Comparison of ENCODE assay signal across 8 cellular contexts in the genomic region with DNA sequence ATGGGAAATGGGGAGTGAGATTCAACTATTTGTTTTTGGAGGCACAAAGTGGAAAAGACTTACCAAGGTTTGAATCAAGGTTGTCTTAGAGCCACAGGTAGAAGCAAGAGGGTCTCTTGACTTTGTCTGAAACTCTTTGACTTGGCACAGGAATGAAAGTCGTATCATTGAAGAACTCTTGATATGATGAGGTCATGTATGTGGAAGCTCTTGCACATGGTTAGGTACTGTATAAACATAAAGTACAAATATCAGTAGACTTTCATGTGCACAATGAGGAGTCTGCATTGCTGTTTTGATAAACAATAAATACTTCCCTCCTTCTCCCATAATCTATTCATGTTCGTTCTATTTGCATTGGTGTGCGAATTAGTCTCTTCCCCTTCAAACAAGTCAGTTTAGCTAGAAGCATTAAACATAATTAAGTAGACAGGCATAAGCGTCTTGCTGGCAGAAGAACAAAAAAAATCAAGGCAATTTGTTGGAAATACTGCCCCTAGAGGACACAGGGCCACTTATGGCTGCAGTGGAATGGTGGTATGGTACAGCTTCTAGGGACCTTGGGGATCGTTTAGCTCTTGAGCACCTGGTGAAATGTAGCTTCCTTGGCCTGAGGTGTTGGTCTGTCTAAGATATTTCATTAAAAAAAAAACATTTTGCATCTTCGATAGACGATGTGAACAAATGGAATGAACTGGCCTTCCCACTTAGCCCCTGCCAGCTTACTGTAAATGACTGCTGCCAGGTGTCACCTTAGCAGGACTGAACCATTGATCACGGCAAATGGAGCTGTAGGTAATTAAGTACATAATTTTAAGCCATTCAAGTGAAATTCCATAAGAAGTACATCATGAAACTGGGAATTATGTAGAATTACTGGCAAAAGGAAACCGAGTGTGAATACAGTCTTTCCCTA.
DNase-seq lines count a peak whose midpoint lies in the region; ATAC-seq and TF ChIP-seq lines count a peak whose summit lies in the region.

No MANE protein-coding gene starts in this region.

- H3K36me3 Mint-ChIP-seq in CD14-positive monocyte: no peaks in the 10 kb centered on the region

- H3K9me3 Mint-ChIP-seq in CD14-positive monocyte: no peaks in the 10 kb centered on the region

- H3K27me3 Mint-ChIP-seq in CD14-positive monocyte (ENCODE audit: low read depth in 3 of 3): peaks cover 1 to 5% (median 5%) of the 10 kb centered on the region in 3 donors

- no peak overlapping the region for H3K4me3 Mint-ChIP-seq in CD14-positive monocyte

- no peak overlapping the region for H3K4me3 ChIP-seq in fibroblast of pulmonary artery (replicated peaks; ENCODE audit: low read depth, low read length)

- intact Hi-C loops in CD14-positive monocyte (cut with micrococcal nuclease): no loop called here

- TF ChIP-seq CTCF in CD14-positive monocyte (IDR thresholded peaks at IDR 0.05): peak; percentile 54
- TF ChIP-seq CTCF in fibroblast of pulmonary artery (IDR thresholded peaks at IDR 0.05; ENCODE audit: low read length, missing control alignments): peak; percentile 57

- DNase-seq in CD14-positive monocyte (ENCODE audit: low spot score) (no peak), HCEC 1CT (peak; percentile 51), OCI-M1 (lab: John Stamatoyannopoulos, UW) (peak; percentile 76), fibroblast of pulmonary artery (ENCODE audit: low read depth) (peak; percentile 33), NK-92 (lab: John Stamatoyannopoulos, UW; ENCODE audit: unreplicated experiment) (no peak), NCI-H187 treated with DMSO at 0.1 percent for 48 hours (lab: John Stamatoyannopoulos, UW) (no peak)

- ATAC-seq in GM18858 (IDR thresholded peaks at IDR 0.05; ENCODE audit: unreplicated experiment) (no peak), GM18502 (IDR thresholded peaks at IDR 0.05; ENCODE audit: poor library complexity, unreplicated experiment) (no peak)

- H3K4me1 Mint-ChIP-seq in CD14-positive monocyte: peaks cover 2% of the 10 kb centered on the region

- no peak overlapping the region for H3K27ac Mint-ChIP-seq in CD14-positive monocyte

Comparison
In these comparisons a context has a peak if more than half of its experiments do, and no peak if none do; other contexts are left out.
1. DNase-seq: peak in HCEC 1CT (single experiment), OCI-M1 (single experiment) and fibroblast of pulmonary artery (single experiment); none in CD14-positive monocyte (single experiment), NK-92 (single experiment) and NCI-H187 treated with DMSO at 0.1 percent for 48 hours (single experiment).